20 cellular contexts compared by ENCODE assay signal in genomic region chr18:10289265-10289664, GRCh38.
DNase-seq lines count a peak whose midpoint lies in the region; ATAC-seq and TF ChIP-seq lines count a peak whose summit lies in the region.
"Had no signal": no experiment of that assay in that cellular context is flagged by ENCODE, and none has a peak within 500 bp of the region (broad histone marks: within the 10 kb centered on the region; RNA-seq: fewer than 3 reads in every experiment).

No MANE protein-coding gene starts in this region.

- H2AK5ac ChIP-seq in mesenchymal stem cell (ENCODE audit: low read length, severe bottlenecking), result no peak overlapping the region

- no peaks in the 10 kb centered on the region for H3K79me1 ChIP-seq in mesenchymal stem cell (replicated peaks; ENCODE audit: low read length, poor library complexity, severe bottlenecking)

- no peak overlapping the region for H2BK15ac ChIP-seq in mesenchymal stem cell (ENCODE audit: low read depth, poor library complexity, severe bottlenecking)

- H3K4me1 Mint-ChIP-seq in CD14-positive monocyte (peaks cover 88% of the 10 kb centered on the region), Caco-2 (ENCODE audit: low read depth, unreplicated experiment) (peaks cover 8% of the 10 kb centered on the region)
- H3K4me1 Mint-ChIP-seq: CD4-positive, alpha-beta memory T cell had no signal

- H2BK120ac ChIP-seq in mesenchymal stem cell (ENCODE audit: low read depth, low read length), result no peak overlapping the region

- H3K23ac ChIP-seq in mesenchymal stem cell (ENCODE audit: low read length in 2 of 2), result no peak overlapping the region

- H3K4me1 ChIP-seq in mesenchymal stem cell (ENCODE audit: control insufficient read depth, insufficient read depth, low read depth, low read length) (no peaks in the 10 kb centered on the region), Caco-2 (no peaks in the 10 kb centered on the region), SK-N-SH (ENCODE audit: control insufficient read depth in 1 of 2, insufficient read depth in 2 of 2, low read depth in 1 of 2, low read length in 1 of 2) (no peaks in the 10 kb centered on the region; a peak in 1 of 4 replicates)
- H3K4me1 ChIP-seq: BE2C had no signal

- H3K4me3 ChIP-seq in mesenchymal stem cell (ENCODE audit: insufficient read depth in 1 of 2, low read depth in 1 of 2, low read length in 2 of 2) (no peak overlapping the region), Caco-2 (ENCODE audit: low read depth, low read length) (no peak overlapping the region), SK-N-SH (ENCODE audit: low read depth in 2 of 2, low read length in 1 of 2) (no peak overlapping the region)
- H3K4me3 ChIP-seq: GM12878 had no signal

- H3K9me2 ChIP-seq in SK-N-SH, result no peaks in the 10 kb centered on the region

- H3K4me3 Mint-ChIP-seq in CD14-positive monocyte, result peak overlapping the region; percentile 49 to 64
- no peak overlapping the region for H3K4me3 Mint-ChIP-seq in Caco-2 (ENCODE audit: unreplicated experiment)
- H3K4me3 Mint-ChIP-seq: CD4-positive, alpha-beta memory T cell; HFFc6; IgD-negative memory B cell had no signal

- H3K36me3 ChIP-seq in mesenchymal stem cell (ENCODE audit: control insufficient read depth in 1 of 2, insufficient read depth in 2 of 2, low read depth in 1 of 2, low read length in 2 of 2), result no peaks in the 10 kb centered on the region
- no peaks in the 10 kb centered on the region for H3K36me3 ChIP-seq in Caco-2 (ENCODE audit: control insufficient read depth, insufficient read depth, low read length)
- no peaks in the 10 kb centered on the region for H3K36me3 ChIP-seq in SK-N-SH (replicated peaks in 1 of 2; ENCODE audit: control insufficient read depth in 1 of 2, insufficient read depth in 2 of 2, low read length in 1 of 2)
- H3K36me3 ChIP-seq: BE2C had no signal

- POLR2A ChIA-PET in Caco-2 (lab: Charles Lee) (no interaction called here), SK-N-SH (lab: Yijun Ruan, JAX) (no interaction called here)

- no peak for DNase-seq in CD14-positive monocyte (ENCODE audit: low spot score)
- DNase-seq in RPMI7951 (ENCODE audit: low read depth), result peak; percentile 28
- DNase-seq in mesenchymal stem cell, result no peak
- DNase-seq in Caco-2, result no peak
- no peak for DNase-seq in SK-N-SH
- DNase-seq: ACHN; BE2C; Calu3; CD4-positive, alpha-beta memory T cell; DMS79 treated with DMSO at 0.1 percent for 48 hours; EL; GOT3; H7; HFFc6; KBM-7 had no signal

- intact Hi-C loops in CD14-positive monocyte (cut with micrococcal nuclease), result no loop called here
- intact Hi-C loops in Caco-2 (cut with micrococcal nuclease; ENCODE audit: unreplicated experiment), result no loop called here

- H3K4me2 ChIP-seq in mesenchymal stem cell (ENCODE audit: low read length, poor library complexity, severe bottlenecking) (no peak overlapping the region), SK-N-SH (no peak overlapping the region)

- TF ChIP-seq CTCF in CD14-positive monocyte (IDR thresholded peaks at IDR 0.05) (no peak), Caco-2 (IDR thresholded peaks at IDR 0.05; ENCODE audit: insufficient read depth in 1 of 2, low read depth in 1 of 2, low read length in 1 of 2, severe bottlenecking in 1 of 2, unreplicated experiment in 1 of 2) (no peak), SK-N-SH (IDR thresholded peaks at IDR 0.05) (no peak)

- H3K36me3 Mint-ChIP-seq in CD14-positive monocyte (peaks cover 13 to 14% of the 10 kb centered on the region in 2 donors), Caco-2 (ENCODE audit: insufficient read depth, unreplicated experiment) (no peaks in the 10 kb centered on the region)
- H3K36me3 Mint-ChIP-seq: CD4-positive, alpha-beta memory T cell; IgD-negative memory B cell had no signal

- no peaks in the 10 kb centered on the region for H4K20me1 ChIP-seq in SK-N-SH (ENCODE audit: insufficient read depth)

- H3K27ac Mint-ChIP-seq in CD14-positive monocyte, result peak overlapping the region; percentile 91 to 98 (median 97)
- no peak overlapping the region for H3K27ac Mint-ChIP-seq in Caco-2 (ENCODE audit: unreplicated experiment)
- H3K27ac Mint-ChIP-seq: CD4-positive, alpha-beta memory T cell; HFFc6; IgD-negative memory B cell had no signal

- no peak overlapping the region for H4K91ac ChIP-seq in mesenchymal stem cell (ENCODE audit: low read length)

- H3K9me3 ChIP-seq in mesenchymal stem cell (ENCODE audit: control insufficient read depth, low read length) (no peaks in the 10 kb centered on the region), Caco-2 (no peaks in the 10 kb centered on the region), SK-N-SH (no peaks in the 10 kb centered on the region)
- H3K9me3 ChIP-seq: BE2C had no signal

- H3K9me3 Mint-ChIP-seq in CD14-positive monocyte, result peaks cover 9 to 12% (median 11%) of the 10 kb centered on the region in 7 donors
- peaks cover 14% of the 10 kb centered on the region for H3K9me3 Mint-ChIP-seq in Caco-2 (ENCODE audit: unreplicated experiment)

- peaks cover 0 to 22% of the 10 kb centered on the region in 2 experiments for H3K27me3 ChIP-seq in mesenchymal stem cell (ENCODE audit: control insufficient read depth in 1 of 2, insufficient read depth in 1 of 2, low read length in 2 of 2)
- no peaks in the 10 kb centered on the region for H3K27me3 ChIP-seq in Caco-2 (replicated peaks; ENCODE audit: control insufficient read depth, insufficient read depth, low read length)
- no peaks in the 10 kb centered on the region for H3K27me3 ChIP-seq in SK-N-SH (ENCODE audit: insufficient read depth)
- H3K27me3 ChIP-seq: BE2C had no signal

- H2BK5ac ChIP-seq in mesenchymal stem cell (ENCODE audit: low read depth, low read length, poor library complexity, severe bottlenecking), result no peak overlapping the region

- no peak overlapping the region for H3K9ac ChIP-seq in mesenchymal stem cell (ENCODE audit: low read length)
- no peak overlapping the region for H3K9ac ChIP-seq in SK-N-SH

- no peak for TF ChIP-seq RAD21 in SK-N-SH (IDR thresholded peaks at IDR 0.05; ENCODE audit: low read length)

- H3K79me2 ChIP-seq in SK-N-SH (ENCODE audit: insufficient read depth), result no peaks in the 10 kb centered on the region

- no peak overlapping the region for H3K27ac ChIP-seq in mesenchymal stem cell (ENCODE audit: low read length, poor library complexity, severe bottlenecking)
- H3K27ac ChIP-seq in SK-N-SH (ENCODE audit: low read depth in 2 of 2, low read length in 1 of 2), result no peak overlapping the region
- H3K27ac ChIP-seq: C4-2B had no signal

- no peak for TF ChIP-seq EP300 in SK-N-SH (IDR thresholded peaks at IDR 0.05; ENCODE audit: borderline replicate concordance in 1 of 2, low read depth in 1 of 2, low read length in 1 of 2)

- no TSS peak for BruUV-seq in Caco-2 (replicated peaks; lab: Mats Ljungman, UMichigan)

- H2BK12ac ChIP-seq in mesenchymal stem cell (ENCODE audit: low read length in 2 of 2), result peak overlapping the region; percentile 42 to 52

- H3F3A ChIP-seq in SK-N-SH (replicated peaks; ENCODE audit: insufficient read depth), result no peaks in the 10 kb centered on the region

- no peak overlapping the region for H3K4ac ChIP-seq in mesenchymal stem cell (ENCODE audit: low read depth in 1 of 2, low read length in 2 of 2)

- H3K14ac ChIP-seq in mesenchymal stem cell (ENCODE audit: low read length in 2 of 2), result no peak overlapping the region

- H3K18ac ChIP-seq in mesenchymal stem cell (ENCODE audit: low read depth in 1 of 2, low read length in 2 of 2), result no peak overlapping the region

- no peak for ATAC-seq in HG03280 (IDR thresholded peaks at IDR 0.05; ENCODE audit: unreplicated experiment)
- ATAC-seq: GM12878, HCT116 had no signal

- no peak overlapping the region for H4K8ac ChIP-seq in mesenchymal stem cell (ENCODE audit: low read length)

- H2AFZ ChIP-seq in mesenchymal stem cell (ENCODE audit: low read depth, low read length), result no peak overlapping the region
- no peak overlapping the region for H2AFZ ChIP-seq in SK-N-SH (ENCODE audit: low read depth)

- 96% methylated on average over 3 of the region's 4 CpGs for WGBS in mesenchymal stem cell
- 21% methylated on average over 4 of the region's 4 CpGs for WGBS in SK-N-SH (ENCODE audit: low lambda C conversion rate)

- CTCF ChIA-PET in Caco-2 (lab: Charles Lee) (no interaction called here), SK-N-SH (lab: Yijun Ruan, JAX) (no interaction called here)

- peaks cover 0 to 5% (median 2%) of the 10 kb centered on the region in 3 donors for H3K27me3 Mint-ChIP-seq in CD14-positive monocyte (ENCODE audit: low read depth in 3 of 3)
- no peaks in the 10 kb centered on the region for H3K27me3 Mint-ChIP-seq in Caco-2 (ENCODE audit: insufficient read depth, unreplicated experiment)
- H3K27me3 Mint-ChIP-seq: CD4-positive, alpha-beta memory T cell; IgD-negative memory B cell had no signal

TF ChIP-seq in SK-N-SH, 30 proteins besides CTCF, POLR2A, EP300 and RAD21:
- TF ChIP-seq POLR2AphosphoS5 (IDR thresholded peaks at IDR 0.05; ENCODE audit: low read depth, low read length) (no peak), NFIC (IDR thresholded peaks at IDR 0.05; ENCODE audit: borderline replicate concordance) (no peak), FOXJ3 (CRISPR knock-in tag; IDR thresholded peaks at IDR 0.05) (no peak), FOSL2 (IDR thresholded peaks at IDR 0.05; ENCODE audit: borderline replicate concordance, low read depth) (no peak), CHD2 (IDR thresholded peaks at IDR 0.05; ENCODE audit: low read length, partially characterized antibody) (no peak), TEAD4 (IDR thresholded peaks at IDR 0.05; ENCODE audit: borderline replicate concordance, insufficient read depth) (no peak), PBX3 (IDR thresholded peaks at IDR 0.05) (no peak), RCOR1 (IDR thresholded peaks at IDR 0.05; ENCODE audit: low read length) (no peak), MEF2A (IDR thresholded peaks at IDR 0.05; ENCODE audit: borderline replicate concordance, low read depth) (no peak), YY1 (IDR thresholded peaks at IDR 0.05; ENCODE audit: low read depth) (no peak), RXRA (IDR thresholded peaks at IDR 0.05; ENCODE audit: borderline replicate concordance, low read depth) (no peak)
